ENCODE assay signal across 19 cellular contexts in the genomic region with DNA sequence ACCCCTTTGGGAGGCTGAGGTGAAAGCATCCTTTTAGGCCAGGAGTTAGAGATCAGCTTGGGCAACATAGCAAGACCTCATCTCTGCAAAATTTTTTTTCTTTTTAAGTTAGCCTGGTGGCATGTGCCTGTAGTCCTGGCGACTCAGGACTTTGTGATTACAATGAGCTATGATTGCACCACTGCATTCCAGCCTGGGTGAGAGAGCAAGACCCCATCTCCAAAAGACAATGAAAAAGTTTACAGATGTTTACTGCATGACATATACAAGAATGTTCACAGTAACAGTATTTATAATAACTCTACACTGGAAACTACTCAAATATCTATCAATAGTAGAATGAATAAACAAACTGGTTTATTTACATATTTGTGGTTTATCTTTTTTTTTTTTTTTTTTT. TPM values are rescaled to one million over a fixed set of nuclear protein-coding genes. Genes with fewer than 3 reads are reported as not detected.
DNase-seq lines count a peak whose midpoint lies in the region; ATAC-seq and TF ChIP-seq lines count a peak whose summit lies in the region.
"Had no signal": no experiment of that assay in that cellular context is flagged by ENCODE, and none has a peak within 500 bp of the region (broad histone marks: within the 10 kb centered on the region; RNA-seq: fewer than 3 reads in every experiment).

No MANE protein-coding gene starts in this region.

- H3K27me3 ChIP-seq in GM23248 (replicated peaks; ENCODE audit: insufficient read depth) (peaks cover 9% of the 10 kb centered on the region; the same call in 1 of the 2 replicates), SJSA1 (replicated peaks) (no peaks in the 10 kb centered on the region), prostate gland (replicated peaks; ENCODE audit: insufficient read depth) (no peaks in the 10 kb centered on the region)
- H3K27me3 ChIP-seq: BE2C had no signal

- no peaks in the 10 kb centered on the region for H4K20me1 ChIP-seq in GM23248 (ENCODE audit: insufficient read depth)

- H3K27ac ChIP-seq in GM23248 (no peak overlapping the region), SJSA1 (peak overlapping the region; percentile 76), prostate gland (no peak overlapping the region)

- H3K9ac ChIP-seq in GM23248, result no peak overlapping the region

- no peaks in the 10 kb centered on the region for H3K9me3 ChIP-seq in GM23248 (ENCODE audit: low read depth)
- H3K9me3 ChIP-seq in SJSA1 (replicated peaks), result no peaks in the 10 kb centered on the region
- H3K9me3 ChIP-seq in prostate gland, result no peaks in the 10 kb centered on the region

- TF ChIP-seq POLR2A in prostate gland (IDR thresholded peaks at IDR 0.05), result no peak

- ATAC-seq in GM19463 (IDR thresholded peaks at IDR 0.05; ENCODE audit: unreplicated experiment), result no peak
- no peak for ATAC-seq in GM19351 (IDR thresholded peaks at IDR 0.05; ENCODE audit: unreplicated experiment)
- ATAC-seq in GM18517 (IDR thresholded peaks at IDR 0.05; ENCODE audit: unreplicated experiment), result no peak
- ATAC-seq: HCT116 had no signal

- H3K4me3 ChIP-seq in GM23248, result no peak overlapping the region
- no peak overlapping the region for H3K4me3 ChIP-seq in SJSA1
- H3K4me3 ChIP-seq in fibroblast of the aortic adventitia (ENCODE audit: low read depth, low read length), result no peak overlapping the region
- H3K4me3 ChIP-seq in prostate gland, result no peak overlapping the region

- no peaks in the 10 kb centered on the region for H3K79me2 ChIP-seq in GM23248 (ENCODE audit: insufficient read depth)

- intact Hi-C loops in prostate gland (cut with DNase I), result no loop called here

- H3K4me1 ChIP-seq in GM23248 (ENCODE audit: insufficient read depth) (no peaks in the 10 kb centered on the region), SJSA1 (replicated peaks) (peaks cover 14% of the 10 kb centered on the region), prostate gland (replicated peaks) (no peaks in the 10 kb centered on the region)
- H3K4me1 ChIP-seq: BE2C had no signal

- no peaks in the 10 kb centered on the region for H3K9me2 ChIP-seq in GM23248 (ENCODE audit: insufficient read depth)

- DNase-seq in GM23248, result peak; percentile 44
- peak; percentile 89 for DNase-seq in SJSA1 (ENCODE audit: low read depth in 1 of 2, low spot score in 2 of 2)
- peak; percentile 60 for DNase-seq in fibroblast of the aortic adventitia (ENCODE audit: low read depth)
- DNase-seq in renal cortical epithelial cell (ENCODE audit: low read depth), result peak; percentile 63
- no peak for DNase-seq in prostate gland (ENCODE audit: low spot score)
- DNase-seq: ACHN; BE2C; CD4-positive, alpha-beta memory T cell; DND-41; NCI-H1417; NCI-H2029; NCI-H2171 treated with DMSO at 0.1 percent for 48 hours; NCI-H82 had no signal

- H3F3A ChIP-seq in GM23248 (ENCODE audit: insufficient read depth), result no peaks in the 10 kb centered on the region

- WGBS in GM23248 (ENCODE audit: low coverage in 1 of 2, low lambda C conversion rate in 2 of 2, missing lambda C conversion rate in 2 of 2), 2 experiments, result 50 to 53% methylated on average over 1 of the region's 1 CpG
- 39% methylated on average over 1 of the region's 1 CpG for WGBS in prostate gland

- in situ Hi-C loops in GM23248 (cut with MboI), result no loop called here

- TF ChIP-seq CTCF in fibroblast of the aortic adventitia (IDR thresholded peaks at IDR 0.05; ENCODE audit: insufficient read depth, low read length) (no peak), prostate gland (IDR thresholded peaks at IDR 0.05) (no peak)

- H3K36me3 ChIP-seq in GM23248 (ENCODE audit: low read depth) (no peaks in the 10 kb centered on the region), SJSA1 (no peaks in the 10 kb centered on the region), prostate gland (no peaks in the 10 kb centered on the region)
- H3K36me3 ChIP-seq: BE2C had no signal

- no peak overlapping the region for H2AFZ ChIP-seq in GM23248

- H3K4me2 ChIP-seq in GM23248 (ENCODE audit: unreplicated experiment), result no peak overlapping the region

RNA-seq across cellular contexts. Expression of a gene that starts 33.1 kb away (rescaled TPM):
- total RNA-seq in GM23248 (2014; rRNA removed; shearing (Covaris generic)), result not detected in 2 replicates
- 0.10 and 0.13 TPM in 2 replicates for polyA plus RNA-seq in GM23248 (2016; fragmentation: Nextera tagmentation; extraction: Ambion mirVana)
- total RNA-seq in SJSA1 (2014; rRNA removed; shearing (Covaris generic)), result not detected in 2 replicates
- not detected in 2 replicates for total RNA-seq in fibroblast of the aortic adventitia (ENCODE audit: low replicate concordance)
- not detected in 2 replicates for total RNA-seq in renal cortical epithelial cell
- under 1 TPM in 1 of 2 donors, not detected in 1; 0.51 TPM for total RNA-seq in prostate gland
- total RNA-seq: NCI-H460, RPMI7951 had no signal
- polyA plus RNA-seq: CD4-positive, alpha-beta memory T cell had no signal

RNA-seq across cellular contexts. Expression of a gene that starts 41.0 kb away (rescaled TPM):
- total RNA-seq in GM23248 (2014; rRNA removed; shearing (Covaris generic)), result not detected in 2 replicates
- 0.44 and 0.46 TPM in 2 replicates for polyA plus RNA-seq in GM23248 (2016; fragmentation: Nextera tagmentation; extraction: Ambion mirVana)
- not detected in 2 replicates for total RNA-seq in SJSA1 (2014; rRNA removed; shearing (Covaris generic))
- total RNA-seq in fibroblast of the aortic adventitia (ENCODE audit: low replicate concordance) (under 0.01 TPM in 1 of 2 replicates, not detected in the other), renal cortical epithelial cell (20.6 and 66.5 TPM in 2 replicates), prostate gland (10 to 100 TPM; 28.6 to 52.5 TPM)

RNA-seq across cellular contexts. Expression of a gene that starts 46.8 kb away (rescaled TPM):
- not detected in 2 replicates for total RNA-seq in GM23248 (2014; rRNA removed; shearing (Covaris generic))
- polyA plus RNA-seq in GM23248 (2016; fragmentation: Nextera tagmentation; extraction: Ambion mirVana), result not detected in 2 replicates
- total RNA-seq in SJSA1 (2014; rRNA removed; shearing (Covaris generic)), result 0.18 and 0.38 TPM in 2 replicates
- 0.18 and 0.33 TPM in 2 replicates for total RNA-seq in fibroblast of the aortic adventitia (ENCODE audit: low replicate concordance)
- 10.1 and 12.5 TPM in 2 replicates for total RNA-seq in renal cortical epithelial cell
- 10 to 100 TPM; 30.2 to 52.6 TPM for total RNA-seq in prostate gland
- total RNA-seq: CD4-positive, alpha-beta memory T cell; NCI-H460 had no signal
- polyA plus RNA-seq: CD4-positive, alpha-beta memory T cell had no signal

Comparison
In these comparisons a context has a peak if more than half of its experiments do, and no peak if none do; other contexts are left out.
1. RNA of a gene that starts 41.0 kb away (total RNA-seq): 28.6 to 52.5 TPM in prostate gland and 20.6 to 66.5 TPM in renal cortical epithelial cell; not detected in GM23248, not detected in SJSA1 and under 0.01 TPM in fibroblast of the aortic adventitia; every median in the first group is over 10 times any median in the second.